Comparison of ENCODE assay signal across 9 cellular contexts in the genomic region with DNA sequence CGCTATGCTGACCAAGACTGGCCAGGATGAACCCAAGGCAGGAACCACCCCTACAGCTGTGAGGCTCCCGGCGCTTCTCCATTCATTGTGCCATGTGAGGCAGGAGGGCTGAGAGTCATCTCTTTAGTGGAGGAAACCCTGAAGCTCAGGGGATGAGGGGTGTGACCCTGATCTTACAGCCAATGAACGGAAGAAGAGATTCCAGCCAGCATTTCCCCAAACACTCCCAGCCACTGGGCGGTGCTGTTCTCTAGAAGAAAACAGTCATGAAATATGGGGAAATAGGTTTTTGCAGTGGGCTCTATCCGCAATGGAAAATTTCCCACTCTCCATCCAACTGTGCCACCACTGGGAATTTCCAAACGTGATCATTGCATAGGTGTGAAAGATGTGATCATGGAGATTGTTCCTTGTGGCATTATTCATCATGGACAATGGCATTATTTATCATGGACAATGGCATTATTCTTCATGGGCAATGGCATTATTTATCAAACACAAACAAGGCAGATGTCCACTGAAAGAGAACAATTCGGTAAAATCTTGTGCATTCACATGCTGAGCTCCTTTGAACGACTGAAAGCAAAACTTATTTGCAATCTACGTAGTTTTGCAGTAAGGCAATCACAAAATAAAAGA. TPM values are rescaled to one million over a fixed set of nuclear protein-coding genes. Genes with fewer than 3 reads are reported as not detected.
DNase-seq lines count a peak whose midpoint lies in the region; ATAC-seq and TF ChIP-seq lines count a peak whose summit lies in the region.
"Had no signal": no experiment of that assay in that cellular context is flagged by ENCODE, and none has a peak within 500 bp of the region (broad histone marks: within the 10 kb centered on the region; RNA-seq: fewer than 3 reads in every experiment).

No MANE protein-coding gene starts in this region.

- intact Hi-C loops in activated naive CD4-positive, alpha-beta T cell treated with anti-CD3 and anti-CD28 coated beads for 36 hours (cut with micrococcal nuclease): no loop called here
- intact Hi-C loops in left ventricle myocardium superior (cut with micrococcal nuclease): no loop called here

- H3K27me3 Mint-ChIP-seq in activated naive CD4-positive, alpha-beta T cell treated with anti-CD3 and anti-CD28 coated beads for 36 hours (ENCODE audit: low read depth): peaks cover 35% of the 10 kb centered on the region

- no peak overlapping the region for H2AFZ ChIP-seq in KMS-11 (ENCODE audit: low read depth)

- no peaks in the 10 kb centered on the region for H3K36me3 Mint-ChIP-seq in activated naive CD4-positive, alpha-beta T cell treated with anti-CD3 and anti-CD28 coated beads for 36 hours (ENCODE audit: low read depth)

- no peaks in the 10 kb centered on the region for H3K36me3 ChIP-seq in KMS-11 (ENCODE audit: insufficient read depth)
- H3K36me3 ChIP-seq: ovary had no signal

- no peak overlapping the region for H3K27ac Mint-ChIP-seq in activated naive CD4-positive, alpha-beta T cell treated with anti-CD3 and anti-CD28 coated beads for 36 hours

- no peaks in the 10 kb centered on the region for H3K4me1 Mint-ChIP-seq in activated naive CD4-positive, alpha-beta T cell treated with anti-CD3 and anti-CD28 coated beads for 36 hours (ENCODE audit: low read depth)

- peak; percentile 28 for DNase-seq in activated naive CD4-positive, alpha-beta T cell treated with anti-CD3 and anti-CD28 coated beads for 36 hours
- DNase-seq in activated naive CD4-positive, alpha-beta T cell treated with anti-CD3 and anti-CD28 coated beads, Interleukin-2, amount 50 U/mL, for 16 hours: no peak
- DNase-seq in amniotic epithelial cell (ENCODE audit: low read depth) (peak; percentile 37), lung microvascular endothelial cell (ENCODE audit: low read depth in 2 of 2) (peak; percentile 17 to 42), NCI-H2171 treated with DMSO at 0.1 percent for 48 hours (lab: John Stamatoyannopoulos, UW) (no peak), left ventricle myocardium superior (no peak)

- no peak overlapping the region for H3K4me3 Mint-ChIP-seq in activated naive CD4-positive, alpha-beta T cell treated with anti-CD3 and anti-CD28 coated beads for 36 hours

- no peaks in the 10 kb centered on the region for H3K79me2 ChIP-seq in KMS-11 (ENCODE audit: insufficient read depth, low read depth)

- ATAC-seq in HG03196 (IDR thresholded peaks at IDR 0.05; ENCODE audit: unreplicated experiment) (no peak), left ventricle myocardium superior (no peak)

- H3K27me3 ChIP-seq in KMS-11 (ENCODE audit: insufficient read depth, low read depth): no peaks in the 10 kb centered on the region
- H3K27me3 ChIP-seq: ovary had no signal

- H3K9me3 Mint-ChIP-seq in activated naive CD4-positive, alpha-beta T cell treated with anti-CD3 and anti-CD28 coated beads for 36 hours: no peaks in the 10 kb centered on the region

- no peak overlapping the region for H3K27ac ChIP-seq in KMS-11
- H3K27ac ChIP-seq: ovary had no signal

- no peak overlapping the region for H3K4me3 ChIP-seq in KMS-11 (IDR thresholded peaks at IDR 0.05; ENCODE audit: insufficient read depth, low read depth, low read length)
- H3K4me3 ChIP-seq: ovary had no signal

- no peaks in the 10 kb centered on the region for H4K20me1 ChIP-seq in KMS-11 (ENCODE audit: insufficient read depth)

- no peak overlapping the region for H3K4me2 ChIP-seq in KMS-11

- 0 out of 2 replicates have a peak, but pooled peaks have one; percentile 13 for TF ChIP-seq CTCF in KMS-11 (conservative IDR thresholded peaks at IDR 0.05; ENCODE audit: low read depth, low read length)

- CTCF ChIA-PET in activated naive CD4-positive, alpha-beta T cell treated with anti-CD3 and anti-CD28 coated beads for 36 hours (lab: Charles Lee): interaction anchor here (1.3 to 3.7 kb wide), 2 partner anchors 10 to 22 kb away, joined by 3 to 20 read pairs; no protein-coding TSS in a partner anchor

- H3K9ac ChIP-seq in KMS-11: no peak overlapping the region

- H3K4me1 ChIP-seq in KMS-11 (ENCODE audit: low read depth, poor library complexity, severe bottlenecking): no peaks in the 10 kb centered on the region

RNA-seq across cellular contexts. Expression of a gene that starts 14.0 kb away (rescaled TPM):
- not detected for total RNA-seq in activated naive CD4-positive, alpha-beta T cell treated with anti-CD3 and anti-CD28 coated beads for 36 hours
- total RNA-seq in lung microvascular endothelial cell: under 0.01 TPM in 1 of 2 replicates, not detected in the other
- 0.17 TPM for total RNA-seq in left ventricle myocardium superior

RNA-seq across cellular contexts. Expression of a gene that starts 29.6 kb away (rescaled TPM):
- not detected for total RNA-seq in activated naive CD4-positive, alpha-beta T cell treated with anti-CD3 and anti-CD28 coated beads for 36 hours
- total RNA-seq in lung microvascular endothelial cell (not detected in 2 replicates), left ventricle myocardium superior (not detected)
- total RNA-seq: ovary had no signal

Comparison
In these comparisons a context has a peak if more than half of its experiments do, and no peak if none do; other contexts are left out.
1. DNase-seq: peak in activated naive CD4-positive, alpha-beta T cell treated with anti-CD3 and anti-CD28 coated beads for 36 hours (single experiment), amniotic epithelial cell (single experiment) and lung microvascular endothelial cell (2 of 2); none in activated naive CD4-positive, alpha-beta T cell treated with anti-CD3 and anti-CD28 coated beads, Interleukin-2, amount 50 U/mL, for 16 hours (single experiment), NCI-H2171 treated with DMSO at 0.1 percent for 48 hours (single experiment) and left ventricle myocardium superior (single experiment).